In genomic region chr18:35616664-35617423, GRCh38 we compare ENCODE assay signal across 8 cellular contexts. TPM values are rescaled to one million over a fixed set of nuclear protein-coding genes. Genes with fewer than 3 reads are reported as not detected.
A peak's percentile ranks its signal among the peaks of the same experiment; 100 is the strongest.
DNase-seq lines count a peak whose midpoint lies in the region; ATAC-seq, FAIRE-seq and TF ChIP-seq lines count a peak whose summit lies in the region.

No MANE protein-coding gene starts in this region.

- no peaks in the 10 kb centered on the region for H3K9me3 ChIP-seq in pancreas

- in situ Hi-C loops in G401 (cut with HindIII; ENCODE audit: low sequenced_read_pairs), result no loop called here

- ATAC-seq in GM18498 (IDR thresholded peaks at IDR 0.05; ENCODE audit: unreplicated experiment), result peak; percentile 99
- peak; percentile 98 for ATAC-seq in HG02623 (IDR thresholded peaks at IDR 0.05; ENCODE audit: unreplicated experiment)
- peak in 3 of 4 donors; percentile 49 to 87 (median 78) for ATAC-seq in pancreas

- intact Hi-C loops in pancreas (cut with DNase I), result no loop called here

- peak; percentile 68 for DNase-seq in NCI-H226
- DNase-seq in activated CD8-positive, alpha-beta memory T cell treated with anti-CD3 and anti-CD28 coated beads for 4 hours (ENCODE audit: low read depth in 2 of 2), result peak; percentile 38 to 50
- peak; percentile 70 for DNase-seq in fibroblast of gingiva (ENCODE audit: low read depth)
- DNase-seq in pancreas, result peak in 1 of 6 donors; percentile 23
- DNase-seq in ureter (ENCODE audit: low spot score), result peak; percentile 51
- no peak for DNase-seq in G401 (ENCODE audit: low spot score)

- H3K27me3 ChIP-seq in pancreas, result no peaks in the 10 kb centered on the region

- no peak for FAIRE-seq in pancreas (lab: Jason Lieb, UNC)

- no peak for TF ChIP-seq CTCF in pancreas (IDR thresholded peaks at IDR 0.05)

- H3K36me3 ChIP-seq in pancreas, result no peaks in the 10 kb centered on the region

- H3K4me1 ChIP-seq in pancreas, result peaks cover 0 to 9% (median 0%) of the 10 kb centered on the region in 3 donors

- H3K27ac ChIP-seq in pancreas, result no peak overlapping the region

- H3K4me3 ChIP-seq in pancreas, result no peak overlapping the region

- WGBS in pancreas, 2 donors, result 87% methylated on average over 6 of the region's 6 CpGs

RNA-seq across cellular contexts. Expression of gene GALNT1, which starts 35.3 kb away (rescaled TPM):
- 10 to 100 TPM; 22.6 to 59.6 (median 31.4) TPM for total RNA-seq in pancreas
- polyA plus RNA-seq in pancreas, result 10 to 100 TPM in 1 of 2 donors, 1 to 10 TPM in 1; 6.8 to 12.5 TPM
- 115 TPM for total RNA-seq in ureter
- total RNA-seq in G401 (2014; rRNA removed; shearing (Covaris generic)), result 192 and 279 TPM in 2 replicates
